ENCODE assay signal across 1 cellular context in genomic region chr5:56116599-56117131, GRCh38.
TF ChIP-seq lines count a peak whose summit lies in the region.

No MANE protein-coding gene starts in this region.

TF ChIP-seq in HepG2, 621 proteins besides CTCF, POLR2A, EP300 and RAD21 (continued from another document and continues in another):
- TF ChIP-seq ATF2 (CRISPR knock-in tag; IDR thresholded peaks at IDR 0.05), result peak; percentile 82
- peak; percentile 25; the same call in 1 of the 2 replicates for TF ChIP-seq SMC3 (IDR thresholded peaks at IDR 0.05; ENCODE audit: low read length)
- TF ChIP-seq HOMEZ (CRISPR knock-in tag; IDR thresholded peaks at IDR 0.05; ENCODE audit: low read depth), result peak; percentile 46; the same call in 1 of the 2 replicates
- 0 out of 2 replicates have a peak, but pooled peaks have one; percentile 43 for TF ChIP-seq ZNF761 (CRISPR knock-in tag; conservative IDR thresholded peaks at IDR 0.05)
- no peak for TF ChIP-seq GMEB1 (CRISPR knock-in tag; IDR thresholded peaks at IDR 0.05; ENCODE audit: borderline replicate concordance)
- no peak for TF ChIP-seq CENPX (CRISPR knock-in tag; IDR thresholded peaks at IDR 0.05)
- no peak for TF ChIP-seq HOXD1 (CRISPR knock-in tag; IDR thresholded peaks at IDR 0.05)
- no peak for TF ChIP-seq HOXA7 (CRISPR knock-in tag; IDR thresholded peaks at IDR 0.05)
- no peak for TF ChIP-seq ZNF75D (CRISPR knock-in tag; IDR thresholded peaks at IDR 0.05; ENCODE audit: borderline replicate concordance)
- TF ChIP-seq AHDC1 (CRISPR knock-in tag; IDR thresholded peaks at IDR 0.05; ENCODE audit: borderline replicate concordance), result peak; percentile 81
- TF ChIP-seq ZNF687 (CRISPR knock-in tag; IDR thresholded peaks at IDR 0.05), result peak; percentile 88
- TF ChIP-seq ZNF337 (CRISPR knock-in tag; IDR thresholded peaks at IDR 0.05; ENCODE audit: borderline replicate concordance, low read depth), result no peak
- peak; percentile 86; the same call in 1 of the 2 replicates for TF ChIP-seq ZNF441 (CRISPR knock-in tag; IDR thresholded peaks at IDR 0.05; ENCODE audit: borderline replicate concordance)
- TF ChIP-seq MYC (CRISPR knock-in tag; IDR thresholded peaks at IDR 0.05; ENCODE audit: borderline replicate concordance), result peak; percentile 84
- peak; percentile 35; the same call in 1 of the 2 replicates for TF ChIP-seq ZNF430 (CRISPR knock-in tag; IDR thresholded peaks at IDR 0.05)
- peak; percentile 97 to 98 for TF ChIP-seq NR2F1 (CRISPR knock-in tag; IDR thresholded peaks at IDR 0.05)
- no peak for TF ChIP-seq ARNT (IDR thresholded peaks at IDR 0.05)
- no peak for TF ChIP-seq JUND (CRISPR knock-in tag; IDR thresholded peaks at IDR 0.05)
- TF ChIP-seq ZNF547 (CRISPR knock-in tag; IDR thresholded peaks at IDR 0.05), result no peak
- no peak for TF ChIP-seq ZNF777 (CRISPR knock-in tag; IDR thresholded peaks at IDR 0.05)
- TF ChIP-seq GATAD1 (CRISPR knock-in tag; IDR thresholded peaks at IDR 0.05), result peak; percentile 37; the same call in 1 of the 2 replicates
- peak; percentile 75; the same call in 1 of the 2 replicates for TF ChIP-seq ZMYM2 (CRISPR knock-in tag; IDR thresholded peaks at IDR 0.05)
- TF ChIP-seq MTERF4 (CRISPR knock-in tag; IDR thresholded peaks at IDR 0.05), result no peak
- TF ChIP-seq SKIL (CRISPR knock-in tag; IDR thresholded peaks at IDR 0.05; ENCODE audit: borderline replicate concordance), result no peak
- TF ChIP-seq ZBTB46 (CRISPR knock-in tag; IDR thresholded peaks at IDR 0.05; ENCODE audit: borderline replicate concordance), result no peak
- peak; percentile 89 for TF ChIP-seq ZMYM4 (CRISPR knock-in tag; IDR thresholded peaks at IDR 0.05)
- no peak for TF ChIP-seq ELK4 (CRISPR knock-in tag; IDR thresholded peaks at IDR 0.05; ENCODE audit: borderline replicate concordance)
- TF ChIP-seq ZNF670 (CRISPR knock-in tag; IDR thresholded peaks at IDR 0.05; ENCODE audit: borderline replicate concordance), result 0 out of 2 replicates have a peak, but pooled peaks have one; percentile 51
- no peak for TF ChIP-seq ZNF660 (CRISPR knock-in tag; IDR thresholded peaks at IDR 0.05; ENCODE audit: borderline replicate concordance, low read depth)
- TF ChIP-seq ZNF3 (CRISPR knock-in tag; IDR thresholded peaks at IDR 0.05), result no peak
- TF ChIP-seq SAFB2 (CRISPR knock-in tag; IDR thresholded peaks at IDR 0.05; ENCODE audit: borderline replicate concordance, low read depth), result no peak
- no peak for TF ChIP-seq TEF (CRISPR knock-in tag; IDR thresholded peaks at IDR 0.05)
